Comparison of ENCODE assay signal across 16 cellular contexts in genomic region chr6:154462425-154462824, GRCh38. TPM values are rescaled to one million over a fixed set of nuclear protein-coding genes. Genes with fewer than 3 reads are reported as not detected.
"Had no signal": no experiment of that assay in that cellular context is flagged by ENCODE, and none has a peak within 500 bp of the region (broad histone marks: within the 10 kb centered on the region; RNA-seq: fewer than 3 reads in every experiment).

No MANE protein-coding gene starts in this region.

- DNase-seq: activated CD4-positive, alpha-beta T cell treated with anti-CD3 and anti-CD28 coated beads for 1 hour; activated CD4-positive, alpha-beta T cell treated with anti-CD3 and anti-CD28 coated beads, Interleukin-2, amount 50 U/mL, for 48 hours; activated gamma-delta T cell treated with Interleukin-2 at 50 U/mL for 16 hours; activated naive CD8-positive, alpha-beta T cell treated with anti-CD3 and anti-CD28 coated beads, Interleukin-2, amount 10 ng/mL, durations not matched to agents 7 days and 5 days; activated T-cell treated with anti-CD3 and anti-CD28 coated beads, Interleukin-2, amount 50 U/mL, for 48 hours; aorta; immature natural killer cell; left cardiac atrium; lower lobe of right lung; midbrain; right cardiac atrium; thyroid gland had no signal

- H3K4me1 Mint-ChIP-seq: activated naive CD8-positive, alpha-beta T cell treated with anti-CD3 and anti-CD28 coated beads, Interleukin-2, amount 10 ng/mL, durations not matched to agents 7 days and 5 days; immature natural killer cell had no signal

- H3K4me3 ChIP-seq: lower lobe of right lung, thyroid gland, vagina had no signal

- H3K36me3 Mint-ChIP-seq: activated naive CD8-positive, alpha-beta T cell treated with anti-CD3 and anti-CD28 coated beads, Interleukin-2, amount 10 ng/mL, durations not matched to agents 7 days and 5 days; immature natural killer cell; stimulated activated effector memory CD8-positive, alpha-beta T cell treated with anti-CD3 and anti-CD28 coated beads, Interleukin-12 subunit alpha, Interleukin-12 subunit beta, amount 100 ng/mL, for 72 hours had no signal

- H3K27ac Mint-ChIP-seq: activated naive CD8-positive, alpha-beta T cell treated with anti-CD3 and anti-CD28 coated beads, Interleukin-2, amount 10 ng/mL, durations not matched to agents 7 days and 5 days; immature natural killer cell; stimulated activated effector memory CD8-positive, alpha-beta T cell treated with anti-CD3 and anti-CD28 coated beads, Interleukin-12 subunit alpha, Interleukin-12 subunit beta, amount 100 ng/mL, for 72 hours had no signal

- H3K4me1 ChIP-seq: lower lobe of right lung had no signal

- ATAC-seq: esophagus mucosa; left cardiac atrium; lower lobe of right lung; right cardiac atrium; stimulated activated effector memory CD8-positive, alpha-beta T cell treated with anti-CD3 and anti-CD28 coated beads, Interleukin-12 subunit alpha, Interleukin-12 subunit beta, amount 100 ng/mL, for 72 hours had no signal

- H3K27ac ChIP-seq: lower lobe of right lung, neutrophil, thyroid gland, vagina had no signal

- H3K9me3 Mint-ChIP-seq: activated naive CD8-positive, alpha-beta T cell treated with anti-CD3 and anti-CD28 coated beads, Interleukin-2, amount 10 ng/mL, durations not matched to agents 7 days and 5 days; immature natural killer cell; stimulated activated effector memory CD8-positive, alpha-beta T cell treated with anti-CD3 and anti-CD28 coated beads, Interleukin-12 subunit alpha, Interleukin-12 subunit beta, amount 100 ng/mL, for 72 hours had no signal

- H3K4me3 Mint-ChIP-seq: activated naive CD8-positive, alpha-beta T cell treated with anti-CD3 and anti-CD28 coated beads, Interleukin-2, amount 10 ng/mL, durations not matched to agents 7 days and 5 days; immature natural killer cell; stimulated activated effector memory CD8-positive, alpha-beta T cell treated with anti-CD3 and anti-CD28 coated beads, Interleukin-12 subunit alpha, Interleukin-12 subunit beta, amount 100 ng/mL, for 72 hours had no signal

- H3K9me3 ChIP-seq: lower lobe of right lung, neutrophil, thyroid gland, vagina had no signal

- H3K27me3 ChIP-seq: neutrophil, thyroid gland, vagina had no signal

- H3K36me3 ChIP-seq: lower lobe of right lung, neutrophil, thyroid gland, vagina had no signal

RNA-seq across cellular contexts. Expression of gene CNKSR3, which starts 48.1 kb away (rescaled TPM):
- total RNA-seq: activated naive CD8-positive, alpha-beta T cell treated with anti-CD3 and anti-CD28 coated beads, Interleukin-2, amount 10 ng/mL, durations not matched to agents 7 days and 5 days had no signal
